21 cellular contexts compared by ENCODE assay signal in genomic region chr5:151904127-151904526, GRCh38. TPM values are rescaled to one million over a fixed set of nuclear protein-coding genes. Genes with fewer than 3 reads are reported as not detected.
DNase-seq lines count a peak whose midpoint lies in the region; ATAC-seq, FAIRE-seq and TF ChIP-seq lines count a peak whose summit lies in the region.
"Had no signal": no experiment of that assay in that cellular context is flagged by ENCODE, and none has a peak within 500 bp of the region (broad histone marks: within the 10 kb centered on the region; RNA-seq: fewer than 3 reads in every experiment).

No MANE protein-coding gene starts in this region.

- no peaks in the 10 kb centered on the region for H3K9me3 Mint-ChIP-seq in GM23338
- H3K9me3 Mint-ChIP-seq in naive thymus-derived CD8-positive, alpha-beta T cell = no peaks in the 10 kb centered on the region
- H3K9me3 Mint-ChIP-seq: H9 had no signal

- H2AFZ ChIP-seq in GM23338 = no peak overlapping the region
- H2AFZ ChIP-seq in OCI-LY3 (ENCODE audit: low read depth, low read length) = no peak overlapping the region
- no peak overlapping the region for H2AFZ ChIP-seq in H1 (ENCODE audit: low read length)
- no peak overlapping the region for H2AFZ ChIP-seq in mesenchymal stem cell (ENCODE audit: low read depth, low read length)

- H3K4me3 ChIP-seq in GM23338 (no peak overlapping the region), OCI-LY3 (ENCODE audit: low read length) (no peak overlapping the region), H1 (ENCODE audit: extremely low read depth in 1 of 4, insufficient read depth in 2 of 4, low read depth in 3 of 4, low read length in 4 of 4) (no peak overlapping the region), mesenchymal stem cell (ENCODE audit: insufficient read depth in 1 of 2, low read depth in 1 of 2, low read length in 2 of 2) (no peak overlapping the region)

- H3K9me2 ChIP-seq in GM23338 (ENCODE audit: insufficient read depth) = no peaks in the 10 kb centered on the region

- no peak overlapping the region for H3K4me3 Mint-ChIP-seq in GM23338
- no peak overlapping the region for H3K4me3 Mint-ChIP-seq in naive thymus-derived CD8-positive, alpha-beta T cell
- H3K4me3 Mint-ChIP-seq: CD4-positive, alpha-beta memory T cell; H9 had no signal

- H3K27me3 Mint-ChIP-seq in GM23338 (ENCODE audit: insufficient read depth, low read depth, poor library complexity) = peaks cover 94% of the 10 kb centered on the region
- peaks cover 0 to 9% (median 4%) of the 10 kb centered on the region in 5 donors for H3K27me3 Mint-ChIP-seq in naive thymus-derived CD8-positive, alpha-beta T cell

- WGBS in H1 (ENCODE audit: extremely low coverage in 1 of 2, insufficient coverage in 1 of 2, insufficient read length in 1 of 2, insufficient replicate concordance in 2 of 2, low coverage in 1 of 2, low lambda C conversion rate in 2 of 2, missing lambda C conversion rate in 1 of 2), 2 experiments = 35% methylated on average over 6 of the region's 6 CpGs; no CpG with 5 or more reads in 1 of the 2 experiments
- 0% methylated on average over 1 of the region's 6 CpGs for WGBS in mesenchymal stem cell

- H3K14ac ChIP-seq in H1 (ENCODE audit: insufficient read length) (no peak overlapping the region), mesenchymal stem cell (ENCODE audit: low read length in 2 of 2) (no peak overlapping the region)

- H2BK120ac ChIP-seq in H1 (replicated peaks; ENCODE audit: low read depth, low read length) = no peak overlapping the region
- no peak overlapping the region for H2BK120ac ChIP-seq in mesenchymal stem cell (ENCODE audit: low read depth, low read length)

- H3F3A ChIP-seq in GM23338 (replicated peaks; ENCODE audit: low read depth) = no peaks in the 10 kb centered on the region

- no peak for TF ChIP-seq RAD21 in H1 (IDR thresholded peaks at IDR 0.05 in 1 of 2, conservative IDR thresholded peaks at IDR 0.05 in 1 of 2; ENCODE audit: low read depth in 2 of 2, low read length in 2 of 2)

- H2BK20ac ChIP-seq in H1 (ENCODE audit: low read length) = no peak overlapping the region

- H2BK15ac ChIP-seq in H1 (ENCODE audit: low read length) (no peak overlapping the region), mesenchymal stem cell (ENCODE audit: low read depth, poor library complexity, severe bottlenecking) (no peak overlapping the region)

- POLR2A ChIA-PET in H1 (lab: Charles Lee; ENCODE audit: partially characterized antibody) = no interaction called here
- POLR2A ChIA-PET in naive thymus-derived CD8-positive, alpha-beta T cell (lab: Charles Lee) = no interaction called here

- H3K79me1 ChIP-seq in H1 (ENCODE audit: low read depth, low read length) = no peaks in the 10 kb centered on the region
- no peaks in the 10 kb centered on the region for H3K79me1 ChIP-seq in mesenchymal stem cell (replicated peaks; ENCODE audit: low read length, poor library complexity, severe bottlenecking)

- no peaks in the 10 kb centered on the region for H3K36me3 Mint-ChIP-seq in GM23338 (ENCODE audit: low read depth)
- no peaks in the 10 kb centered on the region for H3K36me3 Mint-ChIP-seq in naive thymus-derived CD8-positive, alpha-beta T cell
- H3K36me3 Mint-ChIP-seq: CD4-positive, alpha-beta memory T cell had no signal

- H3K9me3 ChIP-seq in OCI-LY3 (ENCODE audit: insufficient read depth, low read length) = no peaks in the 10 kb centered on the region
- H3K9me3 ChIP-seq in H1 (ENCODE audit: insufficient read depth in 2 of 2, low read depth in 1 of 2, low read length in 1 of 2) = no peaks in the 10 kb centered on the region
- no peaks in the 10 kb centered on the region for H3K9me3 ChIP-seq in mesenchymal stem cell (ENCODE audit: control insufficient read depth, low read length)

- H3K23me2 ChIP-seq in H1 (ENCODE audit: low read depth, low read length) = no peaks in the 10 kb centered on the region; the same call in 1 of the 2 replicates

- H4K91ac ChIP-seq in H1 (replicated peaks; ENCODE audit: insufficient read length, low read length) = no peak overlapping the region
- H4K91ac ChIP-seq in mesenchymal stem cell (ENCODE audit: low read length) = no peak overlapping the region

- H3K36me3 ChIP-seq in GM23338 (ENCODE audit: insufficient read depth) (no peaks in the 10 kb centered on the region), OCI-LY3 (replicated peaks; ENCODE audit: low read depth, low read length) (no peaks in the 10 kb centered on the region), H1 (ENCODE audit: control insufficient read depth in 2 of 4, insufficient read depth in 4 of 4, low read length in 3 of 4) (no peaks in the 10 kb centered on the region), mesenchymal stem cell (ENCODE audit: control insufficient read depth in 1 of 2, insufficient read depth in 2 of 2, low read depth in 1 of 2, low read length in 2 of 2) (no peaks in the 10 kb centered on the region)

- H3K9ac ChIP-seq in OCI-LY3 (ENCODE audit: low read length) = no peak overlapping the region
- no peak overlapping the region for H3K9ac ChIP-seq in H1 (replicated peaks in 1 of 4; ENCODE audit: extremely low read depth in 1 of 4, low read depth in 3 of 4, low read length in 3 of 4)
- no peak overlapping the region for H3K9ac ChIP-seq in mesenchymal stem cell (ENCODE audit: low read length)

- no peak overlapping the region for H4K5ac ChIP-seq in H1 (ENCODE audit: insufficient read length, low read depth, low read length)

- ATAC-seq in GM23338 (no peak; the same call in none of the 3 replicates), HG02884 (IDR thresholded peaks at IDR 0.05; ENCODE audit: unreplicated experiment) (no peak)
- no peak for ATAC-seq in naive thymus-derived CD8-positive, alpha-beta T cell
- ATAC-seq: HCT116 had no signal

- TF ChIP-seq EP300 in H1 (IDR thresholded peaks at IDR 0.05; ENCODE audit: borderline replicate concordance in 1 of 2, low read depth in 2 of 2, low read length in 2 of 2) = no peak

- H3K27ac ChIP-seq in GM23338 (ENCODE audit: low read depth) (no peak overlapping the region), OCI-LY3 (ENCODE audit: low read length) (no peak overlapping the region), H1 (ENCODE audit: low read depth, low read length) (no peak overlapping the region), mesenchymal stem cell (ENCODE audit: low read length, poor library complexity, severe bottlenecking) (no peak overlapping the region)

- no peak overlapping the region for H4K8ac ChIP-seq in H1 (ENCODE audit: extremely low read depth, insufficient read depth, low read length)
- no peak overlapping the region for H4K8ac ChIP-seq in mesenchymal stem cell (ENCODE audit: low read length)

- H3K23ac ChIP-seq in H1 (ENCODE audit: insufficient read length) = no peak overlapping the region
- H3K23ac ChIP-seq in mesenchymal stem cell (ENCODE audit: low read length in 2 of 2) = no peak overlapping the region

- TF ChIP-seq CTCF in GM23338 (conservative IDR thresholded peaks at IDR 0.05; ENCODE audit: low read depth in 2 of 2) = no peak
- no peak for TF ChIP-seq CTCF in OCI-LY3 (IDR thresholded peaks at IDR 0.05; ENCODE audit: low read depth, low read length)
- TF ChIP-seq CTCF in H1 (IDR thresholded peaks at IDR 0.05; ENCODE audit: control extremely low read depth in 1 of 3, insufficient read depth in 1 of 3, low read depth in 1 of 3, low read length in 3 of 3) = no peak

- no peak overlapping the region for H2BK12ac ChIP-seq in H1 (ENCODE audit: low read depth, low read length)
- H2BK12ac ChIP-seq in mesenchymal stem cell (ENCODE audit: low read length in 2 of 2) = no peak overlapping the region

- H3K27me3 ChIP-seq in GM23338 (ENCODE audit: insufficient read depth) (peaks cover 100% of the 10 kb centered on the region), OCI-LY3 (ENCODE audit: low read depth, low read length) (no peaks in the 10 kb centered on the region), H1 (replicated peaks in 1 of 4; ENCODE audit: control insufficient read depth in 3 of 4, extremely low read depth in 1 of 4, insufficient read depth in 3 of 4, low read length in 3 of 4) (peaks cover 55 to 95% (median 82%) of the 10 kb centered on the region in 4 experiments), mesenchymal stem cell (ENCODE audit: control insufficient read depth in 1 of 2, insufficient read depth in 1 of 2, low read length in 2 of 2) (peaks cover 0 to 4% of the 10 kb centered on the region in 2 experiments)

- H3K18ac ChIP-seq in H1 (ENCODE audit: extremely low read depth, low read length) (no peak overlapping the region), mesenchymal stem cell (ENCODE audit: low read depth in 1 of 2, low read length in 2 of 2) (no peak overlapping the region)

- peaks cover 20% of the 10 kb centered on the region for H3K4me1 ChIP-seq in GM23338 (ENCODE audit: insufficient read depth)
- H3K4me1 ChIP-seq in OCI-LY3 (ENCODE audit: low read length) = peaks cover 49% of the 10 kb centered on the region
- H3K4me1 ChIP-seq in H1 (replicated peaks in 1 of 4; ENCODE audit: control insufficient read depth in 3 of 4, insufficient read depth in 4 of 4, low read length in 3 of 4) = peaks cover 0 to 11% (median 3%) of the 10 kb centered on the region in 4 experiments; a peak in 4 of 7 replicates
- H3K4me1 ChIP-seq in mesenchymal stem cell (ENCODE audit: control insufficient read depth, insufficient read depth, low read depth, low read length) = peaks cover 1% of the 10 kb centered on the region

- CTCF ChIA-PET in H1 (lab: Charles Lee; ENCODE audit: partially characterized antibody) = interaction anchor here (0.8 to 2.7 kb wide), 11 partner anchors 10 to 406 kb away, joined by 3 to 9 read pairs (median 4); partner anchors contain the start of gene GLRA1

- H3K79me2 ChIP-seq in GM23338 (replicated peaks; ENCODE audit: insufficient read depth) (no peaks in the 10 kb centered on the region), OCI-LY3 (ENCODE audit: low read length) (no peaks in the 10 kb centered on the region), H1 (ENCODE audit: control insufficient read depth in 1 of 2, insufficient read depth in 2 of 2, low read length in 2 of 2) (no peaks in the 10 kb centered on the region)

- no peak overlapping the region for H3K4ac ChIP-seq in H1 (replicated peaks; ENCODE audit: insufficient read length, low read depth, low read length)
- no peak overlapping the region for H3K4ac ChIP-seq in mesenchymal stem cell (ENCODE audit: low read depth in 1 of 2, low read length in 2 of 2)

- no peak overlapping the region for H2AK5ac ChIP-seq in H1 (ENCODE audit: low read depth, low read length)
- peak overlapping the region; percentile 43 for H2AK5ac ChIP-seq in mesenchymal stem cell (ENCODE audit: low read length, severe bottlenecking)

- peaks cover 11% of the 10 kb centered on the region; the same call in 2 of the 3 replicates for H3K4me1 Mint-ChIP-seq in GM23338
- H3K4me1 Mint-ChIP-seq in naive thymus-derived CD8-positive, alpha-beta T cell = no peaks in the 10 kb centered on the region
- H3K4me1 Mint-ChIP-seq: CD4-positive, alpha-beta memory T cell had no signal

- DNase-seq in GM23338 (ENCODE audit: low spot score) (no peak), H1 (ENCODE audit: low read depth in 1 of 2, low spot score in 2 of 2) (no peak), mesenchymal stem cell (no peak), SHP77 (lab: John Stamatoyannopoulos, UW) (no peak), DMS79 (lab: John Stamatoyannopoulos, UW) (no peak)
- DNase-seq in naive thymus-derived CD8-positive, alpha-beta T cell = no peak
- DNase-seq: C1 segment of cervical spinal cord; Calu3; CD4-positive, alpha-beta memory T cell; COR-L47; DMS53; DND-41; H9 had no signal

- peaks cover 12% of the 10 kb centered on the region; the same call in 1 of the 2 replicates for H4K20me1 ChIP-seq in GM23338 (replicated peaks; ENCODE audit: insufficient read depth)
- H4K20me1 ChIP-seq in OCI-LY3 (ENCODE audit: insufficient read depth, low read length) = no peaks in the 10 kb centered on the region
- H4K20me1 ChIP-seq in H1 (replicated peaks in 1 of 2; ENCODE audit: control insufficient read depth in 1 of 2, insufficient read depth in 2 of 2, low read length in 2 of 2) = peaks cover 0 to 7% of the 10 kb centered on the region in 2 experiments

- no peak for TF ChIP-seq POLR2A in H1 (IDR thresholded peaks at IDR 0.05; ENCODE audit: control extremely low read depth in 1 of 2, low read depth in 2 of 2, low read length in 2 of 2)

- peak overlapping the region; percentile 17; the same call in 1 of the 2 replicates for H3K4me2 ChIP-seq in GM23338
- peak overlapping the region; percentile 71; the same call in 1 of the 2 replicates for H3K4me2 ChIP-seq in OCI-LY3 (ENCODE audit: low read length)
- H3K4me2 ChIP-seq in H1 (ENCODE audit: insufficient read depth in 1 of 2, low read depth in 2 of 2, low read length in 2 of 2) = no peak overlapping the region
- peak overlapping the region; percentile 25 for H3K4me2 ChIP-seq in mesenchymal stem cell (ENCODE audit: low read length, poor library complexity, severe bottlenecking)

- H3K56ac ChIP-seq in H1 (replicated peaks; ENCODE audit: insufficient read length, low read depth, low read length) = no peak overlapping the region

- no peak for FAIRE-seq in H1 (lab: Jason Lieb, UNC)
- FAIRE-seq: G401.6 had no signal

- no peak overlapping the region for H3K27ac Mint-ChIP-seq in GM23338
- no peak overlapping the region for H3K27ac Mint-ChIP-seq in naive thymus-derived CD8-positive, alpha-beta T cell
- H3K27ac Mint-ChIP-seq: CD4-positive, alpha-beta memory T cell; H9 had no signal

- H2BK5ac ChIP-seq in H1 (ENCODE audit: low read depth, low read length) (no peak overlapping the region), mesenchymal stem cell (ENCODE audit: low read depth, low read length, poor library complexity, severe bottlenecking) (no peak overlapping the region)

RNA-seq across cellular contexts. Expression of gene GLRA1, which starts 20.5 kb away (rescaled TPM):
- total RNA-seq in GM23338 (2014; rRNA removed; shearing (Covaris generic)) = not detected in 2 replicates
- polyA plus RNA-seq in GM23338 (2016; fragmentation: Nextera tagmentation; extraction: Ambion mirVana) (not detected in 2 replicates), H1 (2011; rRNA removed) (not detected in 2 replicates)
- not detected in 2 replicates for total RNA-seq in H1 (2021; fragmentation: NEBNext Ultra II Directional; extraction: Animal tissue kit (Norgen Biotek cat#: 25700))
- not detected for polyA plus RNA-seq in H1 (2011; cell fraction: cytosol; rRNA removed)
- polyA plus RNA-seq in H1 (2011; cell fraction: nucleus; rRNA removed) = not detected
- not detected in 4 replicates for polyA plus RNA-seq in H1 (2012, experiment 1 of 2)
- not detected for polyA plus RNA-seq in H1 (2012, experiment 2 of 2)
- polyA plus RNA-seq in H1 (2013, experiment 1 of 2) = 0.06 TPM
- polyA plus RNA-seq in H1 (2013, experiment 2 of 2) = not detected
- polyA minus RNA-seq in H1 (2011; rRNA and poly(A)+ RNA removed) = not detected in 2 replicates
- polyA minus RNA-seq in H1 (2011; cell fraction: cytosol; rRNA and poly(A)+ RNA removed) = not detected
- not detected for polyA minus RNA-seq in H1 (2011; cell fraction: nucleus; rRNA and poly(A)+ RNA removed)
- not detected for polyA plus RNA-seq in mesenchymal stem cell (2013, experiment 1 of 2)
- not detected for polyA plus RNA-seq in mesenchymal stem cell (2013, experiment 2 of 2)
- not detected for total RNA-seq in naive thymus-derived CD8-positive, alpha-beta T cell
- not detected for polyA plus RNA-seq in naive thymus-derived CD8-positive, alpha-beta T cell
- total RNA-seq: A172; A673; Calu3; CD4-positive, alpha-beta memory T cell; H4; H9 had no signal
- polyA plus RNA-seq: BJ; CD4-positive, alpha-beta memory T cell had no signal

Comparison
In these comparisons a context has a peak if more than half of its experiments do, and no peak if none do; other contexts are left out.
1. H3K4me2 ChIP-seq: peak in GM23338 (single experiment), OCI-LY3 (single experiment) and mesenchymal stem cell (single experiment); none in H1 (0 of 2).